In genomic region chr18:48813833-48814489, GRCh38 we compare ENCODE assay signal across 7 cellular contexts.
DNase-seq lines count a peak whose midpoint lies in the region; ATAC-seq and TF ChIP-seq lines count a peak whose summit lies in the region.

No MANE protein-coding gene starts in this region.

- H3K27me3 Mint-ChIP-seq in activated CD4-positive, alpha-beta memory T cell treated with anti-CD3 and anti-CD28 coated beads for 36 hours = no peaks in the 10 kb centered on the region

- TF ChIP-seq CTCF in cardiac muscle cell (IDR thresholded peaks at IDR 0.05; ENCODE audit: low read depth, low read length) = no peak
- TF ChIP-seq CTCF in GM10248 (IDR thresholded peaks at IDR 0.05; ENCODE audit: control extremely low read depth, extremely low read depth, low read depth, missing control alignments) = no peak

- H3K36me3 ChIP-seq in cardiac muscle cell = no peaks in the 10 kb centered on the region

- H3K4me3 Mint-ChIP-seq in activated CD4-positive, alpha-beta memory T cell treated with anti-CD3 and anti-CD28 coated beads for 36 hours = no peak overlapping the region

- ATAC-seq in stimulated activated naive CD8-positive, alpha-beta T cell treated with anti-CD3 and anti-CD28 coated beads, Interleukin-15, Interleukin-2, amounts not matched to agents 100 U/mL and 50 U/mL, for 24 hours = peak; percentile 21
- ATAC-seq in GM21825 (IDR thresholded peaks at IDR 0.05; ENCODE audit: unreplicated experiment) = no peak

- peaks cover 49% of the 10 kb centered on the region for H3K4me1 Mint-ChIP-seq in activated CD4-positive, alpha-beta memory T cell treated with anti-CD3 and anti-CD28 coated beads for 36 hours (ENCODE audit: low read depth)

- POLR2A ChIA-PET in activated CD4-positive, alpha-beta memory T cell treated with anti-CD3 and anti-CD28 coated beads for 36 hours (lab: Charles Lee) = interaction anchor here (1.8 to 4.7 kb wide), 2 partner anchors 20 to 55 kb away, joined by 6 to 30 read pairs; no protein-coding TSS in a partner anchor
- POLR2A ChIA-PET in GM10248 (lab: Yijun Ruan, JAX) = interaction anchor here (0.6 to 2.0 kb wide), 3 partner anchors 13 to 646 kb away, joined by 4 to 8 read pairs (median 5); no protein-coding TSS in a partner anchor

- peak overlapping the region; percentile 80 for H3K27ac Mint-ChIP-seq in activated CD4-positive, alpha-beta memory T cell treated with anti-CD3 and anti-CD28 coated beads for 36 hours

- DNase-seq in MV-4-11 (lab: John Stamatoyannopoulos, UW) (peak; percentile 27), cardiac muscle cell (ENCODE audit: low read depth in 1 of 2, low spot score in 1 of 2) (peak in 1 of 2 donors; percentile 12), epidermal melanocyte (ENCODE audit: insufficient read length, low spot score) (no peak), GM10248 (ENCODE audit: extremely low spot score) (no peak)
- peak; percentile 37 for DNase-seq in activated CD4-positive, alpha-beta memory T cell treated with anti-CD3 and anti-CD28 coated beads for 36 hours
- DNase-seq in stimulated activated naive CD8-positive, alpha-beta T cell treated with anti-CD3 and anti-CD28 coated beads, Interleukin-15, Interleukin-2, amounts not matched to agents 100 U/mL and 50 U/mL, for 24 hours = peak; percentile 17

- no peaks in the 10 kb centered on the region for H3K36me3 Mint-ChIP-seq in activated CD4-positive, alpha-beta memory T cell treated with anti-CD3 and anti-CD28 coated beads for 36 hours

- peaks cover 19% of the 10 kb centered on the region for H3K4me1 ChIP-seq in cardiac muscle cell (ENCODE audit: low read depth)

- H3K9me3 ChIP-seq in cardiac muscle cell (ENCODE audit: low read depth) = no peaks in the 10 kb centered on the region

- H3K9me3 Mint-ChIP-seq in activated CD4-positive, alpha-beta memory T cell treated with anti-CD3 and anti-CD28 coated beads for 36 hours = no peaks in the 10 kb centered on the region

- peak overlapping the region; percentile 18 for H3K27ac ChIP-seq in cardiac muscle cell

- CTCF ChIA-PET in activated CD4-positive, alpha-beta memory T cell treated with anti-CD3 and anti-CD28 coated beads for 36 hours (lab: Charles Lee) = interaction anchor here (1.2 kb wide), 1 partner anchor 13 kb away, joined by 4 read pairs; no protein-coding TSS in a partner anchor
- CTCF ChIA-PET in GM10248 (lab: Yijun Ruan, JAX) = interaction anchor here (1.1 to 3.4 kb wide), 3 partner anchors 11 to 36 kb away, joined by 3 to 23 read pairs (median 6); no protein-coding TSS in a partner anchor

- intact Hi-C loops in activated CD4-positive, alpha-beta memory T cell treated with anti-CD3 and anti-CD28 coated beads for 36 hours (cut with micrococcal nuclease) = no loop called here

- no peaks in the 10 kb centered on the region for H3K27me3 ChIP-seq in cardiac muscle cell

- H3K4me3 ChIP-seq in cardiac muscle cell = no peak overlapping the region

Comparison
In these comparisons a context has a peak if more than half of its experiments do, and no peak if none do; other contexts are left out.
1. DNase-seq: peak in MV-4-11 (single experiment), activated CD4-positive, alpha-beta memory T cell treated with anti-CD3 and anti-CD28 coated beads for 36 hours (single experiment) and stimulated activated naive CD8-positive, alpha-beta T cell treated with anti-CD3 and anti-CD28 coated beads, Interleukin-15, Interleukin-2, amounts not matched to agents 100 U/mL and 50 U/mL, for 24 hours (single experiment); none in epidermal melanocyte (single experiment) and GM10248 (single experiment).